Comparison of ENCODE assay signal across 17 cellular contexts in the genomic region with DNA sequence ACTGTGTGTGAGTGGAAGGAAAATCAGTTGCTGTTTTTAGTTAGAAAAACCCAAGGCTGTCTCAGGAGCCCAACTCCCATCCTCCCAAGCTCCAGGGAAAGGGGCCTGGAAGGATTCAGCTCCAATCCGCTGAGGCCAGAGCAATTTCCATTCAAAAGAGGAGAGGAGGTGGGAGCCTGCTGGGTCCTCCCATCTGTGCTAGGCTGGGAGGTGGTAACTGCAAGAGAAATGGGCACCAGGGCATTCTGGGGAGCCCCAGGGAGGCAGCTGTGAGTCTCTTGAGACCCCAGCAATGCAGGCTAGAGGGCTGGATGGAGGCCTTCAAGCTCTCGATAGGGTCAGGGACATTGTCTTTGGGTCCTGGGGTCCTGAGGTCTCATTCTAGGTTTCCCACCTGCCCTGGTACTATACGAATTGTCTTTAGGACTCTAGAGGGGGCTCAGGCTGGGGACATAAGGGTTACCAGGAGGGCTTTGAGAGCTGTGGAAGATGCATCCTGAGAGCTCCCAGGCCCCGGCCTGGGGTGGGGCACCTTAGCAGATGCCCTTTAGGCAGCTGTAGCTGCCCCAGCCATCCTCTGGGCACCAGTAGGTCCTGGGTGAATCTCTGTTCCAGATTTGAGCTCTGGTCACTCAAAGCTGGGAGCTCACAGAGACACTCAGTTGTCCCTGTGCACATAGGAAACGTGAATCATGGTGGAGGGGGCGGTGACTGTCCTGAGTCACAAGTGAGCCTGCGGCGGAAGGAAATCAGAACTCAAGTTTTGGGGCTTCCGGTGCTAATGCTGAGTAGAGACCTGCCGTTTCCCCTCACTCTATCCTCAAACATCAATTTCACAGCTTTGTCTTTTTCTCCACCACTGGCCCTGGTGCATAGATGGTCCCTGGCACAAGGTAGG. TPM values are rescaled to one million over a fixed set of nuclear protein-coding genes. Genes with fewer than 3 reads are reported as not detected.
DNase-seq lines count a peak whose midpoint lies in the region; ATAC-seq, FAIRE-seq and TF ChIP-seq lines count a peak whose summit lies in the region.
"Had no signal": no experiment of that assay in that cellular context is flagged by ENCODE, and none has a peak within 500 bp of the region (broad histone marks: within the 10 kb centered on the region; RNA-seq: fewer than 3 reads in every experiment).

No MANE protein-coding gene starts in this region.

- H3K4me1 ChIP-seq in left ventricle myocardium inferior (peaks cover 35% of the 10 kb centered on the region), right atrium auricular region (peaks cover 0 to 3% of the 10 kb centered on the region in 2 donors), astrocyte (ENCODE audit: insufficient read depth, low read length) (peaks cover 5% of the 10 kb centered on the region)
- H3K4me1 ChIP-seq: uterus had no signal

- H3K9ac ChIP-seq in astrocyte (ENCODE audit: low read length) = no peak overlapping the region

- no peaks in the 10 kb centered on the region for H3K9me3 ChIP-seq in left ventricle myocardium inferior (replicated peaks)
- H3K9me3 ChIP-seq in right atrium auricular region = no peaks in the 10 kb centered on the region
- H3K9me3 ChIP-seq in astrocyte (ENCODE audit: insufficient read depth, low read depth, low read length) = no peaks in the 10 kb centered on the region
- H3K9me3 ChIP-seq: uterus had no signal

- H3K4me1 Mint-ChIP-seq in astrocyte (ENCODE audit: low read depth, unreplicated experiment) = no peaks in the 10 kb centered on the region

- H3K27ac ChIP-seq in left ventricle myocardium inferior (replicated peaks) = peak overlapping the region; percentile 73
- peak overlapping the region in 1 of 2 donors; percentile 26 for H3K27ac ChIP-seq in right atrium auricular region
- no peak overlapping the region for H3K27ac ChIP-seq in astrocyte (ENCODE audit: low read depth, low read length)
- H3K27ac ChIP-seq: uterus had no signal

- no peaks in the 10 kb centered on the region for H3K36me3 ChIP-seq in left ventricle myocardium inferior
- no peaks in the 10 kb centered on the region for H3K36me3 ChIP-seq in right atrium auricular region
- no peaks in the 10 kb centered on the region for H3K36me3 ChIP-seq in astrocyte (ENCODE audit: insufficient read depth, low read length)
- H3K36me3 ChIP-seq: uterus had no signal

- no peaks in the 10 kb centered on the region for H4K20me1 ChIP-seq in astrocyte (ENCODE audit: insufficient read depth, low read length)

- DNase-seq in left ventricle myocardium inferior = peak; percentile 21
- DNase-seq in right atrium auricular region (ENCODE audit: low spot score) = no peak
- peak; percentile 6 for DNase-seq in astrocyte (ENCODE audit: low read depth)
- DNase-seq in middle frontal gyrus (ENCODE audit: extremely low spot score, low spot score) = peak; percentile 6
- no peak for DNase-seq in D341Med (ENCODE audit: low spot score)
- DNase-seq in iPS-NIHi11 (ENCODE audit: low spot score) = no peak
- DNase-seq: activated CD4-positive, alpha-beta T cell treated with anti-CD3 and anti-CD28 coated beads for 1 hour; activated T-cell treated with anti-CD3 and anti-CD28 coated beads, Interleukin-2, amount 50 U/mL, for 4 hours; central memory CD4-positive, alpha-beta T cell; COR-L47; KBM-7; midbrain; NCI-H1436 had no signal

- no peaks in the 10 kb centered on the region for H3K79me2 ChIP-seq in astrocyte (ENCODE audit: insufficient read depth, low read length)

- peaks cover 3% of the 10 kb centered on the region for H3K9me3 Mint-ChIP-seq in astrocyte (ENCODE audit: unreplicated experiment)
- H3K9me3 Mint-ChIP-seq: activated T-cell treated with anti-CD3 and anti-CD28 coated beads, Interleukin-2, amount 50 U/mL, for 4 hours; T-helper 2 cell treated with Interferon-gamma antibody and Interleukin-4, amounts not matched to agents 5 μg/mL and 100 μg/mL, for 36 hours had no signal

- intact Hi-C loops in left ventricle myocardium inferior (cut with micrococcal nuclease) = no loop called here

- TF ChIP-seq CTCF in left ventricle myocardium inferior (IDR thresholded peaks at IDR 0.05; ENCODE audit: borderline replicate concordance) (no peak), right atrium auricular region (IDR thresholded peaks at IDR 0.05) (no peak), astrocyte (IDR thresholded peaks at IDR 0.05; ENCODE audit: insufficient read depth, low read depth, low read length) (no peak)

- no peak overlapping the region for H3K27ac Mint-ChIP-seq in astrocyte (ENCODE audit: unreplicated experiment)
- H3K27ac Mint-ChIP-seq: T-helper 2 cell treated with Interferon-gamma antibody and Interleukin-4, amounts not matched to agents 5 μg/mL and 100 μg/mL, for 36 hours had no signal

- H2AFZ ChIP-seq in astrocyte (ENCODE audit: low read depth, low read length) = peak overlapping the region; percentile 52

- H3K27me3 ChIP-seq in left ventricle myocardium inferior (ENCODE audit: low read depth) (peaks cover 8% of the 10 kb centered on the region), right atrium auricular region (no peaks in the 10 kb centered on the region), astrocyte (ENCODE audit: insufficient read depth, low read length) (no peaks in the 10 kb centered on the region)
- H3K27me3 ChIP-seq: uterus had no signal

- peaks cover 2% of the 10 kb centered on the region for H3K36me3 Mint-ChIP-seq in astrocyte (ENCODE audit: low read depth, unreplicated experiment)

- H3K4me3 Mint-ChIP-seq in astrocyte (ENCODE audit: unreplicated experiment) = no peak overlapping the region
- H3K4me3 Mint-ChIP-seq: activated T-cell treated with anti-CD3 and anti-CD28 coated beads, Interleukin-2, amount 50 U/mL, for 4 hours; T-helper 2 cell treated with Interferon-gamma antibody and Interleukin-4, amounts not matched to agents 5 μg/mL and 100 μg/mL, for 36 hours had no signal

- peaks cover 40% of the 10 kb centered on the region for H3K27me3 Mint-ChIP-seq in astrocyte (ENCODE audit: low read depth, unreplicated experiment)

- no peak for FAIRE-seq in astrocyte (lab: Jason Lieb, UNC)

- peak overlapping the region; percentile 36 for H3K4me2 ChIP-seq in astrocyte (ENCODE audit: low read length)

- ATAC-seq in HG03108 (IDR thresholded peaks at IDR 0.05; ENCODE audit: unreplicated experiment) (no peak), GM19328 (IDR thresholded peaks at IDR 0.05; ENCODE audit: unreplicated experiment) (no peak)
- ATAC-seq: activated T-cell treated with anti-CD3 and anti-CD28 coated beads, Interleukin-2, amount 50 U/mL, for 4 hours had no signal

- no peak overlapping the region for H3K4me3 ChIP-seq in left ventricle myocardium inferior
- H3K4me3 ChIP-seq in right atrium auricular region = no peak overlapping the region
- H3K4me3 ChIP-seq in astrocyte (ENCODE audit: insufficient read depth, low read depth, low read length) = no peak overlapping the region
- H3K4me3 ChIP-seq: uterus had no signal

RNA-seq across cellular contexts. Expression of a gene that starts 21.6 kb away (rescaled TPM):
- total RNA-seq in left ventricle myocardium inferior (2.5 TPM), right atrium auricular region (1 to 10 TPM in 1 of 2 donors, under 1 TPM in 1; 0.86 to 3.1 TPM), astrocyte (0.05 and 0.14 TPM in 2 replicates)
- total RNA-seq: activated T-cell treated with anti-CD3 and anti-CD28 coated beads, Interleukin-2, amount 50 U/mL, for 4 hours had no signal

Comparison
In these comparisons a context has a peak if more than half of its experiments do, and no peak if none do; other contexts are left out.
1. DNase-seq: peak in left ventricle myocardium inferior (single experiment), astrocyte (single experiment) and middle frontal gyrus (single experiment); none in right atrium auricular region (single experiment), D341Med (single experiment) and iPS-NIHi11 (single experiment).